Comparison of ENCODE assay signal across 36 cellular contexts in genomic region chr13:111634410-111634809, GRCh38.
"Had no signal": no experiment of that assay in that cellular context is flagged by ENCODE, and none has a peak within 500 bp of the region (broad histone marks: within the 10 kb centered on the region; RNA-seq: fewer than 3 reads in every experiment).

No MANE protein-coding gene starts in this region.

- H3K4me1 Mint-ChIP-seq: activated B cell treated with CpG ODN at 0.5 μM for 24 hours; activated CD8-positive, alpha-beta memory T cell treated with anti-CD3 and anti-CD28 coated beads, Interleukin-2, amount 10 ng/mL, durations not matched to agents 7 days and 5 days; activated naive CD4-positive, alpha-beta T cell treated with anti-CD3 and anti-CD28 coated beads, Interleukin-2, amount 10 ng/mL, durations not matched to agents 7 days and 5 days; activated naive CD8-positive, alpha-beta T cell treated with anti-CD3 and anti-CD28 coated beads, Interleukin-2, amount 50 U/mL, for 24 hours had no signal

- DNase-seq: activated B cell treated with CpG ODN at 0.5 μM for 24 hours; activated CD4-positive, alpha-beta memory T cell treated with anti-CD3 and anti-CD28 coated beads for 36 hours; activated CD4-positive, alpha-beta T cell treated with anti-CD3 and anti-CD28 coated beads for 4 hours; activated CD4-positive, alpha-beta T cell treated with anti-CD3 and anti-CD28 coated beads, Interleukin-2, amount 50 U/mL, for 1 hour; activated CD4-positive, CD25-positive, alpha-beta regulatory T cell treated with anti-CD3 and anti-CD28 coated beads, Interleukin-2, amount 50 U/mL, for 72 hours; activated CD8-positive, alpha-beta memory T cell treated with anti-CD3 and anti-CD28 coated beads, Interleukin-2, amount 10 ng/mL, durations not matched to agents 7 days and 5 days; activated CD8-positive, alpha-beta memory T cell treated with anti-CD3 and anti-CD28 coated beads, Interleukin-2, amount 50 U/mL, for 48 hours; activated effector memory CD4-positive, alpha-beta T cell treated with Interleukin-2 at 50 U/mL for 16 hours; activated naive CD4-positive, alpha-beta T cell treated with anti-CD3 and anti-CD28 coated beads, Interleukin-2, amount 10 ng/mL, durations not matched to agents 7 days and 5 days; activated naive CD8-positive, alpha-beta T cell treated with anti-CD3 and anti-CD28 coated beads, Interleukin-2, amount 50 U/mL, for 24 hours; activated T-cell treated with anti-CD3 and anti-CD28 coated beads, Interleukin-2, amount 50 U/mL, for 48 hours; anterior cingulate cortex; brain microvascular endothelial cell; central memory CD4-positive, alpha-beta T cell; Kasumi-1; MG63; NCI-H1048; NCI-H1105 treated with DMSO at 0.1 percent for 48 hours; NCI-H1436; NCI-H1694; NCI-H1930; NCI-H2081 treated with DMSO at 0.1 percent for 48 hours; NCI-H226; NCI-H446 treated with DMSO at 0.1 percent for 48 hours; NCI-H524; NCI-H69; NK-92 treated with Interleukin-12 subunit alpha and Interleukin-12 subunit beta, amount 100 ng/mL, for 24 hours; PC-3; Peyer's patch; RPMI8226; SHP77 treated with DMSO at 0.1 percent for 48 hours; SK-N-SH had no signal

- H3K4me1 ChIP-seq: Peyer's patch, SJSA1 had no signal

- H3K27ac Mint-ChIP-seq: activated B cell treated with CpG ODN at 0.5 μM for 24 hours; activated CD4-positive, alpha-beta memory T cell treated with anti-CD3 and anti-CD28 coated beads for 36 hours; activated CD8-positive, alpha-beta memory T cell treated with anti-CD3 and anti-CD28 coated beads, Interleukin-2, amount 10 ng/mL, durations not matched to agents 7 days and 5 days; activated naive CD4-positive, alpha-beta T cell treated with anti-CD3 and anti-CD28 coated beads, Interleukin-2, amount 10 ng/mL, durations not matched to agents 7 days and 5 days; activated naive CD8-positive, alpha-beta T cell; activated naive CD8-positive, alpha-beta T cell treated with anti-CD3 and anti-CD28 coated beads, Interleukin-2, amount 50 U/mL, for 24 hours; T-helper 1 cell treated with Interleukin-12 subunit alpha and Interleukin-12 subunit beta and Interleukin-4 antibody, amounts not matched to agents 30 μg/mL and 1 μg/mL, for 36 hours; T-helper 2 cell treated with Interferon-gamma antibody and Interleukin-4, amounts not matched to agents 5 μg/mL and 100 μg/mL, for 36 hours had no signal

- H3K9me3 Mint-ChIP-seq: activated B cell treated with CpG ODN at 0.5 μM for 24 hours; activated CD4-positive, alpha-beta memory T cell treated with anti-CD3 and anti-CD28 coated beads for 36 hours; activated naive CD4-positive, alpha-beta T cell treated with anti-CD3 and anti-CD28 coated beads, Interleukin-2, amount 10 ng/mL, durations not matched to agents 7 days and 5 days; activated naive CD8-positive, alpha-beta T cell treated with anti-CD3 and anti-CD28 coated beads, Interleukin-2, amount 50 U/mL, for 24 hours; T-helper 1 cell treated with Interleukin-12 subunit alpha and Interleukin-12 subunit beta and Interleukin-4 antibody, amounts not matched to agents 30 μg/mL and 1 μg/mL, for 36 hours; T-helper 2 cell treated with Interferon-gamma antibody and Interleukin-4, amounts not matched to agents 5 μg/mL and 100 μg/mL, for 36 hours had no signal

- H3K27me3 ChIP-seq: brain microvascular endothelial cell, MG63, Peyer's patch had no signal

- H3K4me3 ChIP-seq: MG63, Peyer's patch, SJSA1 had no signal

- H3K27me3 Mint-ChIP-seq: activated B cell treated with CpG ODN at 0.5 μM for 24 hours; activated CD4-positive, alpha-beta memory T cell treated with anti-CD3 and anti-CD28 coated beads for 36 hours; activated CD8-positive, alpha-beta memory T cell treated with anti-CD3 and anti-CD28 coated beads, Interleukin-2, amount 10 ng/mL, durations not matched to agents 7 days and 5 days; activated naive CD4-positive, alpha-beta T cell treated with anti-CD3 and anti-CD28 coated beads, Interleukin-2, amount 10 ng/mL, durations not matched to agents 7 days and 5 days; activated naive CD8-positive, alpha-beta T cell treated with anti-CD3 and anti-CD28 coated beads, Interleukin-2, amount 50 U/mL, for 24 hours had no signal

- H3K9me3 ChIP-seq: MG63, Peyer's patch, SJSA1, SK-N-SH had no signal

- H3K9ac ChIP-seq: SK-N-SH had no signal

- H3K36me3 Mint-ChIP-seq: activated CD4-positive, alpha-beta memory T cell treated with anti-CD3 and anti-CD28 coated beads for 36 hours; activated CD8-positive, alpha-beta memory T cell treated with anti-CD3 and anti-CD28 coated beads, Interleukin-2, amount 10 ng/mL, durations not matched to agents 7 days and 5 days; activated naive CD4-positive, alpha-beta T cell treated with anti-CD3 and anti-CD28 coated beads, Interleukin-2, amount 10 ng/mL, durations not matched to agents 7 days and 5 days; activated naive CD8-positive, alpha-beta T cell had no signal

- ATAC-seq: activated CD8-positive, alpha-beta memory T cell treated with anti-CD3 and anti-CD28 coated beads, Interleukin-2, amount 10 ng/mL, durations not matched to agents 7 days and 5 days; activated naive CD8-positive, alpha-beta T cell treated with anti-CD3 and anti-CD28 coated beads, Interleukin-2, amount 50 U/mL, for 24 hours; PC-3 had no signal

- H3K27ac ChIP-seq: brain microvascular endothelial cell, Peyer's patch, SJSA1 had no signal

- H3K4me2 ChIP-seq: SK-N-SH had no signal

- H3K36me3 ChIP-seq: brain microvascular endothelial cell, MG63, Peyer's patch, SJSA1 had no signal

- H3K4me3 Mint-ChIP-seq: activated B cell treated with CpG ODN at 0.5 μM for 24 hours; activated CD4-positive, alpha-beta memory T cell treated with anti-CD3 and anti-CD28 coated beads for 36 hours; activated CD8-positive, alpha-beta memory T cell treated with anti-CD3 and anti-CD28 coated beads, Interleukin-2, amount 10 ng/mL, durations not matched to agents 7 days and 5 days; activated naive CD4-positive, alpha-beta T cell treated with anti-CD3 and anti-CD28 coated beads, Interleukin-2, amount 10 ng/mL, durations not matched to agents 7 days and 5 days; activated naive CD8-positive, alpha-beta T cell; activated naive CD8-positive, alpha-beta T cell treated with anti-CD3 and anti-CD28 coated beads, Interleukin-2, amount 50 U/mL, for 24 hours; T-helper 1 cell treated with Interleukin-12 subunit alpha and Interleukin-12 subunit beta and Interleukin-4 antibody, amounts not matched to agents 30 μg/mL and 1 μg/mL, for 36 hours; T-helper 2 cell treated with Interferon-gamma antibody and Interleukin-4, amounts not matched to agents 5 μg/mL and 100 μg/mL, for 36 hours had no signal
